ENCODE assay signal across 21 cellular contexts in the genomic region with DNA sequence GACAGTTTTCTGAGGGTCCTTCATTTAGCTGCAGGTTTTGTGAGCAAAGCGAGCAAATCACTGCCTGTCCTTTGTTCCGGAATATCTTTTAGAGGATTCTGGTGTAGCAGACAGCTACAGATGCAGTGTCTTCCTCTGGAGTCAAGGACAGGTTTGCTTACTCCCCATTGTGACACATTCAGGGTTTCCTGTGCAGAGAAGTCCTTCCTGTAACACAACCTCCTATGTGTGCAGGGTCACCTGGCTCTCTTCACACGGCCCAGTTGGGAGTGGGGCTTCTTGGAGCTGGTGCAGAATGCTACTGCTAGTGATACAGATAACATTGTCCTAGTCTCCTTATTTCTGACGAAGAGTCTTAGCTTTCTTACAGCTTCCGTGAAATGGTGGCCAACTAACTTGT. TPM values are rescaled to one million over a fixed set of nuclear protein-coding genes. Genes with fewer than 3 reads are reported as not detected.
DNase-seq lines count a peak whose midpoint lies in the region; ATAC-seq, FAIRE-seq and TF ChIP-seq lines count a peak whose summit lies in the region.
"Had no signal": no experiment of that assay in that cellular context is flagged by ENCODE, and none has a peak within 500 bp of the region (broad histone marks: within the 10 kb centered on the region; RNA-seq: fewer than 3 reads in every experiment).

No MANE protein-coding gene starts in this region.

- peak; percentile 49 for ATAC-seq in activated CD8-positive, alpha-beta T cell treated with anti-CD3 and anti-CD28 coated beads, Interleukin-2, amount 10 ng/mL, durations not matched to agents 7 days and 5 days
- no peak for ATAC-seq in activated CD8-positive, alpha-beta T cell treated with anti-CD3 and anti-CD28 coated beads for 36 hours
- ATAC-seq in foreskin keratinocyte: peak; percentile 21
- peak; percentile 92 to 99 (median 96) for ATAC-seq in pancreas
- ATAC-seq in HG02571 (IDR thresholded peaks at IDR 0.05; ENCODE audit: unreplicated experiment): no peak
- ATAC-seq in stimulated activated naive B cell treated with anti-CD40 and anti-IgM and Interleukin-4, amounts not matched to agents 10 μg/mL and 1 μg/mL and 100 μg/mL, for 72 hours (replicated peaks): no peak
- ATAC-seq in upper lobe of left lung (ENCODE audit: low FRiP score in 2 of 2): no peak

- no peak for FAIRE-seq in pancreas (lab: Jason Lieb, UNC)
- FAIRE-seq: islet of Langerhans had no signal

- H3K9me3 ChIP-seq in Loucy (ENCODE audit: insufficient read depth, low read depth, low read length) (no peaks in the 10 kb centered on the region), pancreas (no peaks in the 10 kb centered on the region), upper lobe of left lung (no peaks in the 10 kb centered on the region)
- H3K9me3 ChIP-seq: thoracic aorta had no signal

- peaks cover 12% of the 10 kb centered on the region; the same call in 1 of the 2 replicates for H3K36me3 ChIP-seq in Loucy (ENCODE audit: insufficient read depth, low read length)
- H3K36me3 ChIP-seq in pancreas: no peaks in the 10 kb centered on the region
- no peaks in the 10 kb centered on the region for H3K36me3 ChIP-seq in upper lobe of left lung
- H3K36me3 ChIP-seq: thoracic aorta had no signal

- H3K4me1 ChIP-seq in Loucy (ENCODE audit: insufficient read depth, low read length, poor library complexity, severe bottlenecking): peaks cover 8% of the 10 kb centered on the region
- H3K4me1 ChIP-seq in foreskin keratinocyte: no peaks in the 10 kb centered on the region
- peaks cover 12 to 20% (median 15%) of the 10 kb centered on the region in 3 donors for H3K4me1 ChIP-seq in pancreas
- peaks cover 0 to 27% (median 9%) of the 10 kb centered on the region in 4 donors for H3K4me1 ChIP-seq in upper lobe of left lung

- no peaks in the 10 kb centered on the region for H3K27me3 ChIP-seq in Loucy (ENCODE audit: insufficient read depth, low read length, poor library complexity, severe bottlenecking)
- H3K27me3 ChIP-seq in foreskin keratinocyte: no peaks in the 10 kb centered on the region
- no peaks in the 10 kb centered on the region for H3K27me3 ChIP-seq in pancreas
- H3K27me3 ChIP-seq in upper lobe of left lung: no peaks in the 10 kb centered on the region
- H3K27me3 ChIP-seq: BLaER1 treated with 17β-estradiol and CSF1 and Interleukin-3, amounts not matched to agents 10 nM and 100 nM had no signal

- no peak for DNase-seq in activated CD8-positive, alpha-beta T cell treated with anti-CD3 and anti-CD28 coated beads, Interleukin-2, amount 10 ng/mL, durations not matched to agents 7 days and 5 days
- no peak for DNase-seq in activated CD8-positive, alpha-beta T cell treated with anti-CD3 and anti-CD28 coated beads for 36 hours
- DNase-seq in foreskin keratinocyte (no peak), pancreas (peak in 5 of 6 donors; percentile 55 to 72 (median 63)), upper lobe of left lung (no peak)
- DNase-seq in stimulated activated naive B cell treated with anti-CD40 and anti-IgM and Interleukin-4, amounts not matched to agents 10 μg/mL and 1 μg/mL and 100 μg/mL, for 72 hours: no peak
- DNase-seq: activated B cell treated with CpG ODN at 0.5 μM for 24 hours; effector CD4-positive, alpha-beta T cell; H9; head of caudate nucleus; NCI-H1092; NCI-H2171; SHP77 treated with DMSO at 0.1 percent for 48 hours had no signal

- POLR2A ChIA-PET in activated CD8-positive, alpha-beta T cell treated with anti-CD3 and anti-CD28 coated beads, Interleukin-2, amount 10 ng/mL, durations not matched to agents 7 days and 5 days (lab: Charles Lee): no interaction called here
- POLR2A ChIA-PET in activated CD8-positive, alpha-beta T cell treated with anti-CD3 and anti-CD28 coated beads for 36 hours (lab: Charles Lee): no interaction called here

- no peaks in the 10 kb centered on the region for H3K9me3 Mint-ChIP-seq in activated CD8-positive, alpha-beta T cell treated with anti-CD3 and anti-CD28 coated beads, Interleukin-2, amount 10 ng/mL, durations not matched to agents 7 days and 5 days (ENCODE audit: insufficient read depth)
- H3K9me3 Mint-ChIP-seq in activated CD8-positive, alpha-beta T cell treated with anti-CD3 and anti-CD28 coated beads for 36 hours: no peaks in the 10 kb centered on the region
- peaks cover 0 to 2% of the 10 kb centered on the region in 2 donors for H3K9me3 Mint-ChIP-seq in stimulated activated naive B cell treated with anti-CD40 and anti-IgM and Interleukin-4, amounts not matched to agents 10 μg/mL and 1 μg/mL and 100 μg/mL, for 72 hours
- H3K9me3 Mint-ChIP-seq: activated B cell treated with CpG ODN at 0.5 μM for 24 hours; activated T-helper 2 cell treated with anti-CD3 and anti-CD28 coated beads, Interferon-gamma antibody, Interleukin-2, Interleukin-4, amounts not matched to agents 10 μg/mL and 5 μg/mL and 100 μg/mL, durations not matched to agents 14 hours and 24 hours and 36 hours had no signal

- no peaks in the 10 kb centered on the region for H3K27me3 Mint-ChIP-seq in activated CD8-positive, alpha-beta T cell treated with anti-CD3 and anti-CD28 coated beads, Interleukin-2, amount 10 ng/mL, durations not matched to agents 7 days and 5 days (ENCODE audit: low read depth)
- H3K27me3 Mint-ChIP-seq in activated CD8-positive, alpha-beta T cell treated with anti-CD3 and anti-CD28 coated beads for 36 hours: no peaks in the 10 kb centered on the region
- H3K27me3 Mint-ChIP-seq in stimulated activated naive B cell treated with anti-CD40 and anti-IgM and Interleukin-4, amounts not matched to agents 10 μg/mL and 1 μg/mL and 100 μg/mL, for 72 hours: no peaks in the 10 kb centered on the region
- H3K27me3 Mint-ChIP-seq: activated B cell treated with CpG ODN at 0.5 μM for 24 hours, memory B cell had no signal

- no peak overlapping the region for H3K27ac ChIP-seq in foreskin keratinocyte
- peak overlapping the region in 2 of 4 donors; percentile 12 to 14 for H3K27ac ChIP-seq in pancreas
- no peak overlapping the region for H3K27ac ChIP-seq in upper lobe of left lung
- H3K27ac ChIP-seq: BLaER1 treated with 17β-estradiol and CSF1 and Interleukin-3, amounts not matched to agents 10 nM and 100 nM; KMS-11; thoracic aorta had no signal

- peaks cover 39% of the 10 kb centered on the region for H3K4me1 Mint-ChIP-seq in activated CD8-positive, alpha-beta T cell treated with anti-CD3 and anti-CD28 coated beads, Interleukin-2, amount 10 ng/mL, durations not matched to agents 7 days and 5 days (ENCODE audit: low read depth)
- peaks cover 81% of the 10 kb centered on the region for H3K4me1 Mint-ChIP-seq in activated CD8-positive, alpha-beta T cell treated with anti-CD3 and anti-CD28 coated beads for 36 hours (ENCODE audit: low read depth)
- H3K4me1 Mint-ChIP-seq in stimulated activated naive B cell treated with anti-CD40 and anti-IgM and Interleukin-4, amounts not matched to agents 10 μg/mL and 1 μg/mL and 100 μg/mL, for 72 hours: peaks cover 42 to 68% of the 10 kb centered on the region in 2 donors

- H3K4me2 ChIP-seq in Loucy (ENCODE audit: low read depth, low read length, poor library complexity, severe bottlenecking): peak overlapping the region; percentile 29
- H3K4me2 ChIP-seq: KMS-11 had no signal

- H3F3A ChIP-seq in Loucy (ENCODE audit: low read depth): no peaks in the 10 kb centered on the region

- peaks cover 61% of the 10 kb centered on the region for H4K20me1 ChIP-seq in Loucy (ENCODE audit: insufficient read depth, low read length, poor library complexity, severe bottlenecking)

- TF ChIP-seq CTCF in activated CD8-positive, alpha-beta T cell treated with anti-CD3 and anti-CD28 coated beads for 36 hours (IDR thresholded peaks at IDR 0.05): no peak
- TF ChIP-seq CTCF in Loucy (conservative IDR thresholded peaks at IDR 0.05; ENCODE audit: low read length) (no peak), foreskin keratinocyte (conservative IDR thresholded peaks at IDR 0.05) (no peak), pancreas (IDR thresholded peaks at IDR 0.05) (no peak), upper lobe of left lung (IDR thresholded peaks at IDR 0.05) (no peak)

- H3K79me2 ChIP-seq in Loucy (ENCODE audit: insufficient read depth, low read length): peaks cover 84% of the 10 kb centered on the region

- CTCF ChIA-PET in activated CD8-positive, alpha-beta T cell treated with anti-CD3 and anti-CD28 coated beads, Interleukin-2, amount 10 ng/mL, durations not matched to agents 7 days and 5 days (lab: Charles Lee): interaction anchor here (1.3 to 1.4 kb wide), 2 partner anchors 10 to 94 kb away, joined by 4 to 5 read pairs; no protein-coding TSS in a partner anchor
- CTCF ChIA-PET in activated CD8-positive, alpha-beta T cell treated with anti-CD3 and anti-CD28 coated beads for 36 hours (lab: Charles Lee): interaction anchor here (0.9 to 1.8 kb wide), 5 partner anchors 12 to 94 kb away, joined by 3 to 6 read pairs (median 3); no protein-coding TSS in a partner anchor

- H3K4me3 ChIP-seq in Loucy (ENCODE audit: low read length, poor library complexity, severe bottlenecking) (no peak overlapping the region), pancreas (no peak overlapping the region), upper lobe of left lung (no peak overlapping the region)
- H3K4me3 ChIP-seq: BLaER1 treated with 17β-estradiol and CSF1 and Interleukin-3, amounts not matched to agents 10 nM and 100 nM; thoracic aorta had no signal

- H3K27ac Mint-ChIP-seq in activated CD8-positive, alpha-beta T cell treated with anti-CD3 and anti-CD28 coated beads, Interleukin-2, amount 10 ng/mL, durations not matched to agents 7 days and 5 days: no peak overlapping the region
- H3K27ac Mint-ChIP-seq in activated CD8-positive, alpha-beta T cell treated with anti-CD3 and anti-CD28 coated beads for 36 hours: no peak overlapping the region
- H3K27ac Mint-ChIP-seq in stimulated activated naive B cell treated with anti-CD40 and anti-IgM and Interleukin-4, amounts not matched to agents 10 μg/mL and 1 μg/mL and 100 μg/mL, for 72 hours: no peak overlapping the region
- H3K27ac Mint-ChIP-seq: activated B cell treated with CpG ODN at 0.5 μM for 24 hours; activated T-helper 2 cell treated with anti-CD3 and anti-CD28 coated beads, Interferon-gamma antibody, Interleukin-2, Interleukin-4, amounts not matched to agents 10 μg/mL and 5 μg/mL and 100 μg/mL, durations not matched to agents 14 hours and 24 hours and 36 hours had no signal

- no peak overlapping the region for H3K4me3 Mint-ChIP-seq in activated CD8-positive, alpha-beta T cell treated with anti-CD3 and anti-CD28 coated beads, Interleukin-2, amount 10 ng/mL, durations not matched to agents 7 days and 5 days
- H3K4me3 Mint-ChIP-seq in activated CD8-positive, alpha-beta T cell treated with anti-CD3 and anti-CD28 coated beads for 36 hours: no peak overlapping the region
- no peak overlapping the region for H3K4me3 Mint-ChIP-seq in stimulated activated naive B cell treated with anti-CD40 and anti-IgM and Interleukin-4, amounts not matched to agents 10 μg/mL and 1 μg/mL and 100 μg/mL, for 72 hours
- H3K4me3 Mint-ChIP-seq: activated B cell treated with CpG ODN at 0.5 μM for 24 hours, H9, memory B cell had no signal

- peaks cover 51% of the 10 kb centered on the region for H3K36me3 Mint-ChIP-seq in activated CD8-positive, alpha-beta T cell treated with anti-CD3 and anti-CD28 coated beads, Interleukin-2, amount 10 ng/mL, durations not matched to agents 7 days and 5 days (ENCODE audit: low read depth)
- H3K36me3 Mint-ChIP-seq in activated CD8-positive, alpha-beta T cell treated with anti-CD3 and anti-CD28 coated beads for 36 hours (ENCODE audit: low read depth): peaks cover 37% of the 10 kb centered on the region
- H3K36me3 Mint-ChIP-seq in stimulated activated naive B cell treated with anti-CD40 and anti-IgM and Interleukin-4, amounts not matched to agents 10 μg/mL and 1 μg/mL and 100 μg/mL, for 72 hours: peaks cover 33 to 56% of the 10 kb centered on the region in 2 donors

- intact Hi-C loops in activated CD8-positive, alpha-beta T cell treated with anti-CD3 and anti-CD28 coated beads for 36 hours (cut with micrococcal nuclease): no loop called here
- intact Hi-C loops in pancreas (cut with DNase I): no loop called here

- 41% methylated on average over 5 of the region's 5 CpGs for WGBS in pancreas, 2 donors
- 72 to 76% methylated on average over 5 of the region's 5 CpGs for WGBS in upper lobe of left lung, 2 donors

- no peak overlapping the region for H2AFZ ChIP-seq in Loucy (ENCODE audit: low read length)

- no peaks in the 10 kb centered on the region for H3K9me2 ChIP-seq in Loucy (replicated peaks; ENCODE audit: low read depth, low read length)

- H3K9ac ChIP-seq in Loucy (ENCODE audit: low read depth, low read length, poor library complexity, severe bottlenecking): no peak overlapping the region
- H3K9ac ChIP-seq: BLaER1 treated with 17β-estradiol and CSF1 and Interleukin-3, amounts not matched to agents 10 nM and 100 nM; KMS-11 had no signal

- TF ChIP-seq POLR2A in upper lobe of left lung (IDR thresholded peaks at IDR 0.05): no peak

- no peak for TF ChIP-seq EP300 in upper lobe of left lung (IDR thresholded peaks at IDR 0.05)

RNA-seq across cellular contexts. Expression of gene RBM33, which starts 47.9 kb away (rescaled TPM):
- 10 to 100 TPM; 81.4 to 85.6 TPM for total RNA-seq in activated CD8-positive, alpha-beta T cell treated with anti-CD3 and anti-CD28 coated beads, Interleukin-2, amount 10 ng/mL, durations not matched to agents 7 days and 5 days
- 10 to 100 TPM; 73.7 to 84.8 TPM for total RNA-seq in activated CD8-positive, alpha-beta T cell treated with anti-CD3 and anti-CD28 coated beads for 36 hours
- total RNA-seq in foreskin keratinocyte (21.0 and 23.0 TPM in 2 replicates), pancreas (10 to 100 TPM; 31.3 to 40.1 (median 33.7) TPM), upper lobe of left lung (100 to 1,000 TPM in 1 of 6 donors, 10 to 100 TPM in 5; 40.6 to 179 (median 76.4) TPM)
- polyA plus RNA-seq in foreskin keratinocyte (6.1 and 6.5 TPM in 2 replicates), pancreas (10 to 100 TPM; 14.6 to 32.4 TPM)

Comparison
In these comparisons a context has a peak if more than half of its experiments do, and no peak if none do; other contexts are left out.
1. ATAC-seq: peak in activated CD8-positive, alpha-beta T cell treated with anti-CD3 and anti-CD28 coated beads, Interleukin-2, amount 10 ng/mL, durations not matched to agents 7 days and 5 days (single experiment), foreskin keratinocyte (single experiment) and pancreas (4 of 4); none in activated CD8-positive, alpha-beta T cell treated with anti-CD3 and anti-CD28 coated beads for 36 hours (single experiment), HG02571 (single experiment), stimulated activated naive B cell treated with anti-CD40 and anti-IgM and Interleukin-4, amounts not matched to agents 10 μg/mL and 1 μg/mL and 100 μg/mL, for 72 hours (0 of 2) and upper lobe of left lung (0 of 2).
2. DNase-seq: peak in pancreas (5 of 6); none in activated CD8-positive, alpha-beta T cell treated with anti-CD3 and anti-CD28 coated beads, Interleukin-2, amount 10 ng/mL, durations not matched to agents 7 days and 5 days (single experiment), activated CD8-positive, alpha-beta T cell treated with anti-CD3 and anti-CD28 coated beads for 36 hours (single experiment), foreskin keratinocyte (0 of 2), stimulated activated naive B cell treated with anti-CD40 and anti-IgM and Interleukin-4, amounts not matched to agents 10 μg/mL and 1 μg/mL and 100 μg/mL, for 72 hours (single experiment) and upper lobe of left lung (0 of 2).